8 cellular contexts compared by ENCODE assay signal in genomic region chr1:67532452-67533216, GRCh38.
DNase-seq lines count a peak whose midpoint lies in the region; ATAC-seq, FAIRE-seq and TF ChIP-seq lines count a peak whose summit lies in the region.

No MANE protein-coding gene starts in this region.

- H3K27me3 Mint-ChIP-seq in activated naive CD8-positive, alpha-beta T cell treated with anti-CD3 and anti-CD28 coated beads for 36 hours, result no peaks in the 10 kb centered on the region

- DNase-seq in DMS53 (lab: John Stamatoyannopoulos, UW) (peak; percentile 98), colonic mucosa (peak; percentile 43), HepG2 (ENCODE audit: low spot score) (peak; percentile 85), upper lobe of left lung (peak in 1 of 2 donors; percentile 28)
- no peak for DNase-seq in activated naive CD8-positive, alpha-beta T cell treated with anti-CD3 and anti-CD28 coated beads for 36 hours

- no peak for TF ChIP-seq POLR2A in HepG2 (IDR thresholded peaks at IDR 0.05; ENCODE audit: insufficient read depth in 1 of 2, low read depth in 2 of 2, low read length in 2 of 2)
- no peak for TF ChIP-seq POLR2A in upper lobe of left lung (IDR thresholded peaks at IDR 0.05)

- H3K4me1 ChIP-seq in KMS-11 (ENCODE audit: low read depth, poor library complexity, severe bottlenecking) (no peaks in the 10 kb centered on the region), OCI-LY3 (ENCODE audit: low read length) (no peaks in the 10 kb centered on the region), colonic mucosa (peaks cover 6% of the 10 kb centered on the region), HepG2 (ENCODE audit: insufficient read depth, low read length) (peaks cover 65% of the 10 kb centered on the region), upper lobe of left lung (peaks cover 6 to 17% (median 12%) of the 10 kb centered on the region in 4 donors)

- intact Hi-C loops in colonic mucosa (cut with DNase I) (loop anchor here (10.0 kb wide), 2 partner anchors 152 to 322 kb away; partner anchors contain the start of gene GADD45A), HepG2 (cut with micrococcal nuclease; ENCODE audit: unreplicated experiment) (loop anchor here (1.0 to 10.0 kb wide), 2 partner anchors 18 to 322 kb away; no protein-coding TSS in a partner anchor)

- no peaks in the 10 kb centered on the region for H3K79me2 ChIP-seq in KMS-11 (ENCODE audit: insufficient read depth, low read depth)
- no peaks in the 10 kb centered on the region for H3K79me2 ChIP-seq in OCI-LY3 (ENCODE audit: low read length)
- H3K79me2 ChIP-seq in HepG2 (ENCODE audit: insufficient read depth, low read length), result no peaks in the 10 kb centered on the region

- TF ChIP-seq CTCF in KMS-11 (conservative IDR thresholded peaks at IDR 0.05; ENCODE audit: low read depth, low read length) (peak; percentile 68), OCI-LY3 (IDR thresholded peaks at IDR 0.05; ENCODE audit: low read depth, low read length) (peak; percentile 46), colonic mucosa (IDR thresholded peaks at IDR 0.05) (peak; percentile 67), HepG2 (CRISPR knock-in tag; IDR thresholded peaks at IDR 0.05) (peak; percentile 70), upper lobe of left lung (IDR thresholded peaks at IDR 0.05) (peak; percentile 67 to 87 (median 80))

- H4K20me1 ChIP-seq in KMS-11 (ENCODE audit: insufficient read depth) (no peaks in the 10 kb centered on the region), OCI-LY3 (ENCODE audit: insufficient read depth, low read length) (no peaks in the 10 kb centered on the region), HepG2 (ENCODE audit: insufficient read depth, low read length) (no peaks in the 10 kb centered on the region)

- no TSS peak for BruUV-seq in HepG2 (replicated peaks; lab: Mats Ljungman, UMichigan)

- H2AFZ ChIP-seq in KMS-11 (ENCODE audit: low read depth) (peak overlapping the region; percentile 11; the same call in 1 of the 2 replicates), OCI-LY3 (ENCODE audit: low read depth, low read length) (peak overlapping the region; percentile 40; the same call in 1 of the 2 replicates), HepG2 (ENCODE audit: low read length) (no peak overlapping the region)

- peak; percentile 72 for TF ChIP-seq RAD21 in HepG2 (CRISPR knock-in tag; IDR thresholded peaks at IDR 0.05)

- no peak overlapping the region for H3K27ac Mint-ChIP-seq in activated naive CD8-positive, alpha-beta T cell treated with anti-CD3 and anti-CD28 coated beads for 36 hours

- no peaks in the 10 kb centered on the region for H3K27me3 ChIP-seq in KMS-11 (ENCODE audit: insufficient read depth, low read depth)
- H3K27me3 ChIP-seq in OCI-LY3 (ENCODE audit: low read depth, low read length), result no peaks in the 10 kb centered on the region
- no peaks in the 10 kb centered on the region for H3K27me3 ChIP-seq in colonic mucosa
- H3K27me3 ChIP-seq in HepG2 (ENCODE audit: control insufficient read depth in 1 of 2, insufficient read depth in 2 of 2, low read length in 2 of 2), result no peaks in the 10 kb centered on the region
- no peaks in the 10 kb centered on the region for H3K27me3 ChIP-seq in upper lobe of left lung

- no peaks in the 10 kb centered on the region for H3K4me1 Mint-ChIP-seq in activated naive CD8-positive, alpha-beta T cell treated with anti-CD3 and anti-CD28 coated beads for 36 hours

- FAIRE-seq in HepG2 (lab: Jason Lieb, UNC), result peak; percentile 66

- no peaks in the 10 kb centered on the region for H3K36me3 ChIP-seq in KMS-11 (ENCODE audit: insufficient read depth)
- H3K36me3 ChIP-seq in OCI-LY3 (replicated peaks; ENCODE audit: low read depth, low read length), result no peaks in the 10 kb centered on the region
- H3K36me3 ChIP-seq in colonic mucosa, result no peaks in the 10 kb centered on the region
- H3K36me3 ChIP-seq in HepG2 (replicated peaks in 1 of 2; ENCODE audit: control insufficient read depth in 1 of 2, insufficient read depth in 2 of 2, low read length in 2 of 2), result no peaks in the 10 kb centered on the region
- no peaks in the 10 kb centered on the region for H3K36me3 ChIP-seq in upper lobe of left lung

- H3K9ac ChIP-seq in KMS-11, result no peak overlapping the region
- H3K9ac ChIP-seq in OCI-LY3 (ENCODE audit: low read length), result no peak overlapping the region
- H3K9ac ChIP-seq in colonic mucosa (ENCODE audit: low read depth in 2 of 2, low read length in 2 of 2), result peak overlapping the region in 1 of 2 donors; percentile 19
- H3K9ac ChIP-seq in HepG2 (ENCODE audit: insufficient read depth, low read depth, low read length), result peak overlapping the region; percentile 42

- H3K36me3 Mint-ChIP-seq in activated naive CD8-positive, alpha-beta T cell treated with anti-CD3 and anti-CD28 coated beads for 36 hours, result no peaks in the 10 kb centered on the region

- CTCF ChIA-PET in HepG2 (lab: Yijun Ruan, JAX; ENCODE audit: low intra/inter-chr PET ratio, low total read pairs), result interaction anchor here (1.3 to 1.4 kb wide), 2 partner anchors 227 to 239 kb away, joined by 4 to 5 read pairs; no protein-coding TSS in a partner anchor

- in situ Hi-C loops in HepG2 (cut with HindIII; ENCODE audit: extremely low pct_ligation_motif_present, low pct_unique_long_range_greater_than_20kb), result no loop called here

- WGBS in HepG2 (ENCODE audit: low lambda C conversion rate), result 57% methylated on average over 7 of the region's 7 CpGs
- 70 to 76% methylated on average over 7 of the region's 7 CpGs for WGBS in upper lobe of left lung, 2 donors

- H3K9me3 ChIP-seq in OCI-LY3 (ENCODE audit: insufficient read depth, low read length) (no peaks in the 10 kb centered on the region), colonic mucosa (no peaks in the 10 kb centered on the region), HepG2 (ENCODE audit: low read length) (no peaks in the 10 kb centered on the region; the same call in 1 of the 2 replicates), upper lobe of left lung (no peaks in the 10 kb centered on the region)

- TF ChIP-seq EP300 in HepG2 (IDR thresholded peaks at IDR 0.05; ENCODE audit: low read depth in 2 of 2, low read length in 2 of 2) (no peak), HepG2 (CRISPR knock-in tag; IDR thresholded peaks at IDR 0.05; ENCODE audit: borderline replicate concordance) (no peak), upper lobe of left lung (IDR thresholded peaks at IDR 0.05) (no peak)

- POLR2A ChIA-PET in HepG2 (lab: Yijun Ruan, JAX), result interaction anchor here (0.6 to 4.4 kb wide), 8 partner anchors 7 to 227 kb away, joined by 3 to 114 read pairs (median 8); partner anchors contain the start of gene GADD45A

- H3K4me2 ChIP-seq in KMS-11 (no peak overlapping the region), OCI-LY3 (ENCODE audit: low read length) (no peak overlapping the region), HepG2 (ENCODE audit: low read depth, low read length) (peak overlapping the region; percentile 54)

- no peak overlapping the region for H3K4me3 Mint-ChIP-seq in activated naive CD8-positive, alpha-beta T cell treated with anti-CD3 and anti-CD28 coated beads for 36 hours

- H3K4me3 ChIP-seq in KMS-11 (IDR thresholded peaks at IDR 0.05; ENCODE audit: insufficient read depth, low read depth, low read length) (no peak overlapping the region), OCI-LY3 (ENCODE audit: low read length) (no peak overlapping the region), colonic mucosa (no peak overlapping the region), HepG2 (replicated peaks in 1 of 3; ENCODE audit: insufficient read depth in 1 of 3, low read depth in 2 of 3, low read length in 3 of 3) (peak overlapping the region in 1 of 3 experiments; percentile 18; a peak in 1 of 6 replicates), upper lobe of left lung (no peak overlapping the region)

- ATAC-seq in GM21390 (IDR thresholded peaks at IDR 0.05; ENCODE audit: unreplicated experiment) (peak; percentile 66), HepG2 (peak; percentile 59), upper lobe of left lung (ENCODE audit: low FRiP score in 2 of 2) (peak; percentile 66 to 79)

- H3K9me3 Mint-ChIP-seq in activated naive CD8-positive, alpha-beta T cell treated with anti-CD3 and anti-CD28 coated beads for 36 hours, result no peaks in the 10 kb centered on the region

- H3K27ac ChIP-seq in KMS-11, result no peak overlapping the region
- H3K27ac ChIP-seq in OCI-LY3 (ENCODE audit: low read length), result no peak overlapping the region
- H3K27ac ChIP-seq in colonic mucosa, result no peak overlapping the region
- H3K27ac ChIP-seq in HepG2 (ENCODE audit: extremely low read length, insufficient read depth, low read length), result peak overlapping the region; percentile 82
- H3K27ac ChIP-seq in upper lobe of left lung, result no peak overlapping the region

TF ChIP-seq in HepG2, 621 proteins besides CTCF, POLR2A, EP300 and RAD21 (continues in another document):
- 0 out of 2 replicates have a peak, but pooled peaks have one; percentile 20 for TF ChIP-seq ZNF317 (CRISPR knock-in tag; IDR thresholded peaks at IDR 0.05)
- no peak for TF ChIP-seq FOXO4 (CRISPR knock-in tag; conservative IDR thresholded peaks at IDR 0.05)
- TF ChIP-seq ZSCAN25 (CRISPR knock-in tag; IDR thresholded peaks at IDR 0.05), result no peak
- no peak for TF ChIP-seq ATF5 (CRISPR knock-in tag; IDR thresholded peaks at IDR 0.05; ENCODE audit: low read depth)
- no peak for TF ChIP-seq E2F1 (CRISPR knock-in tag; IDR thresholded peaks at IDR 0.05)
- TF ChIP-seq HHEX (CRISPR knock-in tag; IDR thresholded peaks at IDR 0.05), result no peak
